Comparison of ENCODE assay signal across 1 cellular context in genomic region chr3:15858547-15859506, GRCh38.
TF ChIP-seq lines count a peak whose summit lies in the region.

No MANE protein-coding gene starts in this region.

TF ChIP-seq in HepG2, 621 proteins besides CTCF, POLR2A, EP300 and RAD21 (continued from another document and continues in another):
- TF ChIP-seq ZNF691 (CRISPR knock-in tag; IDR thresholded peaks at IDR 0.05; ENCODE audit: borderline replicate concordance, low read depth) (0 out of 2 replicates have a peak, but pooled peaks have one; percentile 50), KDM6A (CRISPR knock-in tag; IDR thresholded peaks at IDR 0.05; ENCODE audit: low read depth) (no peak), ATM (IDR thresholded peaks at IDR 0.05; ENCODE audit: borderline replicate concordance) (no peak), TOE1 (CRISPR knock-in tag; IDR thresholded peaks at IDR 0.05) (no peak), DBP (CRISPR knock-in tag; IDR thresholded peaks at IDR 0.05; ENCODE audit: not compliant biosample characterization) (no peak), SMYD3 (CRISPR knock-in tag; IDR thresholded peaks at IDR 0.05) (no peak; the same call in 1 of the 2 replicates), ZNF160 (CRISPR knock-in tag; IDR thresholded peaks at IDR 0.05) (peak; percentile 89), DRAP1 (CRISPR knock-in tag; IDR thresholded peaks at IDR 0.05) (no peak), ZMYM4 (CRISPR knock-in tag; IDR thresholded peaks at IDR 0.05) (peak; percentile 85), ZNF816 (CRISPR knock-in tag; IDR thresholded peaks at IDR 0.05; ENCODE audit: borderline replicate concordance) (no peak; the same call in 1 of the 2 replicates), FIP1L1 (IDR thresholded peaks at IDR 0.05; ENCODE audit: borderline replicate concordance, insufficient read depth, low read depth, low read length) (no peak), BRD4 (CRISPR knock-in tag; IDR thresholded peaks at IDR 0.05) (0 out of 2 replicates have a peak, but pooled peaks have one; percentile 23), NR0B2 (CRISPR knock-in tag; IDR thresholded peaks at IDR 0.05) (peak; percentile 39; the same call in 1 of the 2 replicates), HDAC1 (CRISPR knock-in tag; IDR thresholded peaks at IDR 0.05) (peak; percentile 75; the same call in 1 of the 2 replicates), SP4 (CRISPR knock-in tag; IDR thresholded peaks at IDR 0.05) (peak; percentile 45; the same call in 1 of the 2 replicates), ZSCAN20 (CRISPR knock-in tag; IDR thresholded peaks at IDR 0.05; ENCODE audit: borderline replicate concordance) (no peak), ELK4 (CRISPR knock-in tag; IDR thresholded peaks at IDR 0.05; ENCODE audit: borderline replicate concordance) (0 out of 2 replicates have a peak, but pooled peaks have one; percentile 28), RORA (CRISPR knock-in tag; IDR thresholded peaks at IDR 0.05) (no peak), TBP (CRISPR knock-in tag; IDR thresholded peaks at IDR 0.05) (no peak), IKZF5 (CRISPR knock-in tag; IDR thresholded peaks at IDR 0.05) (peak; percentile 89), ZNF431 (CRISPR knock-in tag; IDR thresholded peaks at IDR 0.05; ENCODE audit: borderline replicate concordance, low read depth) (no peak), ZNF749 (CRISPR knock-in tag; IDR thresholded peaks at IDR 0.05; ENCODE audit: borderline replicate concordance) (peak; percentile 53; the same call in 1 of the 2 replicates), HIC2 (CRISPR knock-in tag; IDR thresholded peaks at IDR 0.05; ENCODE audit: low read depth) (no peak), SNAI1 (CRISPR knock-in tag; IDR thresholded peaks at IDR 0.05; ENCODE audit: borderline replicate concordance) (no peak), ZNF839 (CRISPR knock-in tag; IDR thresholded peaks at IDR 0.05; ENCODE audit: borderline replicate concordance) (no peak), NR2C2 (CRISPR knock-in tag; IDR thresholded peaks at IDR 0.05; ENCODE audit: borderline replicate concordance) (peak; percentile 95), ZNF768 (CRISPR knock-in tag; IDR thresholded peaks at IDR 0.05) (peak; percentile 45; the same call in 1 of the 2 replicates), ZNF225 (CRISPR knock-in tag; IDR thresholded peaks at IDR 0.05) (peak; percentile 40; the same call in 1 of the 2 replicates), ZNF512B (CRISPR knock-in tag; IDR thresholded peaks at IDR 0.05; ENCODE audit: borderline replicate concordance) (0 out of 2 replicates have a peak, but pooled peaks have one; percentile 31), SMC3 (IDR thresholded peaks at IDR 0.05; ENCODE audit: low read length) (no peak), MTF2 (CRISPR knock-in tag; IDR thresholded peaks at IDR 0.05; ENCODE audit: borderline replicate concordance) (no peak), RNF219 (CRISPR knock-in tag; IDR thresholded peaks at IDR 0.05) (no peak), HOXA5 (CRISPR knock-in tag; IDR thresholded peaks at IDR 0.05) (peak; percentile 15; the same call in 1 of the 2 replicates), ZNF547 (CRISPR knock-in tag; IDR thresholded peaks at IDR 0.05) (peak; percentile 17; the same call in 1 of the 2 replicates), MYNN (CRISPR knock-in tag; IDR thresholded peaks at IDR 0.05; ENCODE audit: low read depth) (no peak), TFDP2 (CRISPR knock-in tag; IDR thresholded peaks at IDR 0.05) (peak; percentile 66; the same call in 1 of the 2 replicates)
